In the genomic region with DNA sequence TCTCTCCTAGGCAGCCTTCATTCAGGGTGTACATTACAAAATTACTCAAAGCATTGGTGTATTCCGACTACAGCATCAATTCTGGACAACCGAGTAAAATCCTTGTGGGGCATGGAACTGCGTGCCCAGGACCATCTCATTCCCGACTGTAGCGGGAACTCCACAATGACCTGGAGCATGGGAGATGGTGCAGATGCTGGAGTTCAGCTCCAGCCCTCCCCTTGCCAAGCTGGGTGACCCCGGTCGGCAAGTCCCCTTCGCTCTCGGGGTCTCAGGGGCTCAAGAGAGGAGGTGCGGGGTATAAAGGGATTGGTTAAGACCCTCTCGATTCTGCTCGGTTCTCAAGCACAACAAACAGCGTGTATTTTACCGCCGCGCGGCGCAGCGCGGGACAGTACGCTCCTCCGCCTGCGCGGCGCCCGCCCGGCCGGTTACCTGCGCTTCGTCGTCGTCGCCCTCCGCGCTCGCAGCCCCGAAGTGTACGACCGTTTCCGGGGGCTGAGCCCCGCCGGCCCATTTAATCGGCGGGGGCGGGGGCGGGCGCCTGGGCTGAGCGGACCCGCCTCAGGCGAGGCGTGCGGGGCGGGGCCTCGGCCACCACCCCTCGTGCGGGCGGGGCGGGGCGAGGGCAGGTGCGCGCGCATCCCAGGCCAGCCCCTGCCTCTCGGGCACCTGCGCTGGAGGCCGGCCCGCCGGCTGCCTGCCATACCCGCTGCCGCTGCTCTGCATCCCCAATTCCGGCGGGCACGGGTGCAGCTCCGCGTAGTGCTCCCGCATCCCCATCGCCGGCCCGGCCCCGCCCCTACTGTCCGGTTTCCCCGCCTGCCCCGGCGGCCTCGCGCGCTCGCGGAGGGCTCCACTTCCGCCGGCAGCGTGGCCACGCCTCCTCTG, we compare ENCODE assay signal across 8 cellular contexts. TPM values are rescaled to one million over a fixed set of nuclear protein-coding genes. Genes with fewer than 3 reads are reported as not detected.
A peak's percentile ranks its signal among the peaks of the same experiment; 100 is the strongest.
DNase-seq lines count a peak whose midpoint lies in the region; ATAC-seq and TF ChIP-seq lines count a peak whose summit lies in the region.

Gene G6PD (minus strand): TSS at position 493 of the 891 bp plus-strand sequence. CDS start 691 bp downstream, outside the sequence.

- no peaks in the 10 kb centered on the region for H3K9me3 ChIP-seq in testis

- peak; percentile 32 for ATAC-seq in GM21360 (IDR thresholded peaks at IDR 0.05; ENCODE audit: unreplicated experiment)

- no peak for TF ChIP-seq POLR2A in testis (IDR thresholded peaks at IDR 0.05)

- peaks cover 9% of the 10 kb centered on the region for H3K4me1 ChIP-seq in testis

- H3K4me3 ChIP-seq in fibroblast of villous mesenchyme (ENCODE audit: low read depth, low read length), result peak within 1 kb of the TSS; percentile 80
- peak within 1 kb of the TSS; percentile 64 to 73 for H3K4me3 ChIP-seq in testis

- intact Hi-C loops in testis (cut with DNase I; ENCODE audit: low total_unique reads), result no loop called here

- H3K27ac ChIP-seq in testis, result peak within 1 kb of the TSS; percentile 74 to 80

- peak; percentile 95 for DNase-seq in D341Med (ENCODE audit: low spot score)
- no peak for DNase-seq in HT1080 (ENCODE audit: low read depth)
- DNase-seq in RKO (ENCODE audit: low spot score), result peak; percentile 54
- DNase-seq in activated T-helper 9 cell treated with anti-CD3 and anti-CD28 coated beads, Interleukin-2, amount 50 U/mL, for 16 hours (ENCODE audit: low read depth), result peak; percentile 74
- peak; percentile 58 for DNase-seq in fibroblast of villous mesenchyme (ENCODE audit: low read depth)
- peak in 32 of 56 donors; percentile 31 to 85 (median 72) for DNase-seq in nucleus accumbens (lab: John Stamatoyannopoulos, UW)
- peak; percentile 75 for DNase-seq in testis

- H3K36me3 ChIP-seq in testis (ENCODE audit: low read depth, missing control alignments), result no peaks in the 10 kb centered on the region

- WGBS in testis, 2 donors, result 0% methylated on average over 9 of the region's 92 CpGs; no CpG with 5 or more reads in 1 of the 2 donors

- TF ChIP-seq CTCF in fibroblast of villous mesenchyme (IDR thresholded peaks at IDR 0.05; ENCODE audit: insufficient read depth, low read depth, low read length), result no peak
- TF ChIP-seq CTCF in testis (IDR thresholded peaks at IDR 0.05), result no peak

- H3K27me3 ChIP-seq in testis, result no peaks in the 10 kb centered on the region

RNA-seq across cellular contexts. Expression of gene G6PD, which starts in this region (rescaled TPM):
- 51.6 and 63.7 TPM in 2 replicates for total RNA-seq in HT1080 (2014; rRNA removed; shearing (Covaris generic))
- 96.0 and 96.1 TPM in 2 replicates for polyA plus RNA-seq in HT1080 (2015; cell fraction: cytosol; rRNA removed)
- 130 TPM in 2 replicates for polyA plus RNA-seq in HT1080 (2015; cell fraction: nucleus; rRNA removed)
- total RNA-seq in fibroblast of villous mesenchyme (95.7 and 128 TPM in 2 replicates), testis (100 to 1,000 TPM; 263 to 419 TPM)
- polyA plus RNA-seq in testis (ENCODE audit: insufficient read depth, low read depth, low replicate concordance), result 206 TPM
